Comparison of ENCODE assay signal across 22 cellular contexts in the genomic region with DNA sequence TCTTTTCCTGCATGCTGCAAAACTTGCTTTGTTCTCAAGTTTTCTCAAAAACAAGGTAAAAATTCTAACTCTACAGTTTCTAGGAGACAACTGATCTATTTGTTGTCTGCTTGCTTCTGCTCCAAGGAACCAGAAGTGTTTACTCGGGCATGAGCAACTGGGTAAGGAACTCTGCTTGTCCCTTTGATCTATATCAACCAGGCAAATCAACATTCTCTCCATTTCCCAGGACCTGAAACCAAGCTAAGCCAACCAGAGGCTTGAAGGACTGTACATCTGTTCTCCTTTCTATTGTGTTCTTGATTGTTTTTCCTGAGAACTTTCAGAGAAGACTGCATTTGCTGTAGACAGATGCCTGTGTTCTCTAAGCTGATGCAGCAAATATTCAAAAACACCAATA.
"Had no signal": no experiment of that assay in that cellular context is flagged by ENCODE, and none has a peak within 500 bp of the region (broad histone marks: within the 10 kb centered on the region; RNA-seq: fewer than 3 reads in every experiment).

No MANE protein-coding gene starts in this region.

- H3K27ac ChIP-seq: esophagus squamous epithelium, gastroesophageal sphincter, left lung, lower lobe of right lung, pancreas, psoas muscle, spleen, testis, tibial nerve had no signal

- H3K4me1 ChIP-seq: esophagus squamous epithelium, gastroesophageal sphincter, left lung, lower lobe of right lung, pancreas, psoas muscle, spleen, testis, tibial nerve had no signal

- H3K4me3 ChIP-seq: esophagus squamous epithelium, gastroesophageal sphincter, left lung, lower lobe of right lung, pancreas, psoas muscle, spleen, testis, tibial nerve had no signal

- DNase-seq: cerebellar nuclear complex; effector memory CD8-positive, alpha-beta T cell; esophagus squamous epithelium; foreskin fibroblast; glutamatergic neuron; kidney glomerular epithelial cell; left lung; lower lobe of right lung; naive thymus-derived CD8-positive, alpha-beta T cell; occipital lobe; pancreas; psoas muscle; spleen; stimulated activated CD4-positive, alpha-beta T cell treated with anti-CD3 and anti-CD28 coated beads, Interleukin-15, amount 100 ng/mL, for 24 hours; stimulated activated CD4-positive, alpha-beta T cell treated with anti-CD3 and anti-CD28 coated beads, Interleukin-2, amount 100 ng/mL, for 24 hours; stimulated activated CD4-positive, alpha-beta T cell treated with anti-CD3 and anti-CD28 coated beads, Interleukin-4, amount 100 ng/mL, for 4 hours; stimulated activated naive B cell treated with anti-CD40 and anti-IgM and Interleukin-4, amounts not matched to agents 10 μg/mL and 1 μg/mL and 100 μg/mL, for 72 hours; stimulated activated naive CD8-positive, alpha-beta T cell treated with anti-CD3 and anti-CD28 coated beads, Interleukin-15, amount 100 ng/mL, for 72 hours; testis had no signal

- H3K9me3 ChIP-seq: esophagus squamous epithelium, gastroesophageal sphincter, left lung, lower lobe of right lung, pancreas, psoas muscle, spleen, testis, tibial nerve had no signal

- H3K27me3 ChIP-seq: esophagus squamous epithelium, gastroesophageal sphincter, left lung, spleen, testis, tibial nerve had no signal

- ATAC-seq: effector memory CD8-positive, alpha-beta T cell; gastroesophageal sphincter; left lung; lower lobe of right lung; naive thymus-derived CD8-positive, alpha-beta T cell; pancreas; psoas muscle; sciatic nerve; stimulated activated naive B cell treated with anti-CD40 and anti-IgM and Interleukin-4, amounts not matched to agents 10 μg/mL and 1 μg/mL and 100 μg/mL, for 72 hours; stimulated activated naive CD8-positive, alpha-beta T cell treated with anti-CD3 and anti-CD28 coated beads, Interleukin-15, amount 100 ng/mL, for 72 hours had no signal

- H3K36me3 ChIP-seq: esophagus squamous epithelium, gastroesophageal sphincter, left lung, lower lobe of right lung, pancreas, spleen, tibial nerve had no signal
